1 cellular context compared by ENCODE assay signal in the genomic region with DNA sequence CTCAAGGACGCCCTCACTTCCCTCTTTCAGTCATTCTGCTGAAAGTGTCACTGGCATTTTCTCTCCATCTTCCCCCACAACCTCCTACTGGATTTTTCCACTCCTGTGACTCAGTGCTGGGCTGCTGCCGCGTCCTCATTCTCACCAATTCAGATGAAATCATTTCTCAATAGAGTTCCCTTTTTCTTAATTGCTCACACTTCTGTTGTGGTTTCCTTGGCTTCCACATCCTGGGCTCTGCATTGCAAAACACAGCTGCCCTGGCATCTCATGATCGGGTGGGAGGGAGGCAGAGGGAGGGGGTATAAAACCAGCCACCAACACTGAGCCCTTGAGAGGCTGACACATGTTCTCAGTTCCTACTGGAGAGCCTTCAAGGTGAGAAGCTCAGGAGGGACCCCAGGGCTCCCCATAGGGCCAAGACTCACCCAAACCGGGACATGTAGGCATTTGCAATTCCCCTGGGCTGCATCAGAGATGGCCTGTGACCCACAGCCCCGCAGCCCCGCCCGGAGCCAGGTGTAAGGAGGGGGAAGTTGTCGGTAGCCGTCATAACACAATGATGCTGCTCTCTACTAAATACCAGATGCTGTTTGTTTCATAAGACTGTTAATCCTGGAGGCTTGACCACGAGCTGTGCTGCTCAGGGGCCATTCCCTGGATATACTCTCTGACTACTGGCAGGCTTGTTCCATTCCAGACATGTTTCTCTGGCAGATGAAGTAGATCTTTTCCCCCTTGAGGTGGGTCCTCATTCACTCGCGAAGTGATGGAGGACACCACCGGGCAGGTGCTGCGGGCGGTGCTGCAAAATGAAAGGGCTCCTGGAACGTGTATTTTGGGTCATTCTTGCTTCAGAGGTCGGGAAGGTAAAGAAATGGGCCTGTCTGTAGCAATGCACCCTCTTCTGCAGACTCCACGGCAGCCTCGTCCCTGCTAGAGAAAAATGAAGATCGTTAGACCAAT.
TF ChIP-seq lines count a peak whose summit lies in the region.

No MANE protein-coding gene starts in this region.

TF ChIP-seq in GM12878, 131 proteins besides CTCF, POLR2A, EP300 and RAD21 (continued from another document):
- TF ChIP-seq ZBTB11 (CRISPR knock-in tag; IDR thresholded peaks at IDR 0.05) (no peak), RBBP5 (conservative IDR thresholded peaks at IDR 0.05) (no peak), BHLHE40 (IDR thresholded peaks at IDR 0.05; ENCODE audit: borderline replicate concordance in 1 of 2, low read depth in 2 of 2, low read length in 1 of 2) (peak; percentile 74 to 88), GATAD2B (conservative IDR thresholded peaks at IDR 0.05; ENCODE audit: low read depth) (0 out of 2 replicates have a peak, but pooled peaks have one; percentile 42), SKIL (IDR thresholded peaks at IDR 0.05; ENCODE audit: low read depth, poor library complexity, severe bottlenecking) (no peak), DPF2 (IDR thresholded peaks at IDR 0.05) (peak; percentile 93; the same call in 1 of the 2 replicates), SUPT20H (IDR thresholded peaks at IDR 0.05; ENCODE audit: borderline replicate concordance, control insufficient read depth, low read depth, low read length) (no peak), NR2F1 (conservative IDR thresholded peaks at IDR 0.05) (peak; percentile 96), ATF2 (IDR thresholded peaks at IDR 0.05; ENCODE audit: low read length) (0 out of 2 replicates have a peak, but pooled peaks have one; percentile 51), SMARCA5 (IDR thresholded peaks at IDR 0.05) (0 out of 2 replicates have a peak, but pooled peaks have one; percentile 76), BMI1 (IDR thresholded peaks at IDR 0.05; ENCODE audit: borderline replicate concordance) (peak; percentile 38; the same call in 1 of the 2 replicates), ATF7 (IDR thresholded peaks at IDR 0.05; ENCODE audit: low read depth) (peak; percentile 90), BRCA1 (IDR thresholded peaks at IDR 0.05; ENCODE audit: low read depth, low read length) (no peak), NBN (IDR thresholded peaks at IDR 0.05) (peak; percentile 70; the same call in 1 of the 2 replicates), IKZF2 (IDR thresholded peaks at IDR 0.05) (peak; percentile 96 to 98), IKZF1 (conservative IDR thresholded peaks at IDR 0.05) (peak; percentile 98), TAF1 (IDR thresholded peaks at IDR 0.05; ENCODE audit: borderline replicate concordance, low read depth, low read length) (no peak), KDM1A (IDR thresholded peaks at IDR 0.05; ENCODE audit: borderline replicate concordance) (no peak), NFIC (IDR thresholded peaks at IDR 0.05; ENCODE audit: low read depth, low read length) (peak; percentile 81; the same call in 1 of the 2 replicates), PAX5 (IDR thresholded peaks at IDR 0.05; ENCODE audit: borderline replicate concordance, low read depth, low read length) (no peak), MEF2B (IDR thresholded peaks at IDR 0.05; ENCODE audit: partially characterized antibody, poor library complexity, severe bottlenecking) (peak; percentile 91), ZBED1 (IDR thresholded peaks at IDR 0.05; ENCODE audit: borderline replicate concordance) (0 out of 2 replicates have a peak, but pooled peaks have one; percentile 61)
- TF ChIP-seq, protein P1, sequence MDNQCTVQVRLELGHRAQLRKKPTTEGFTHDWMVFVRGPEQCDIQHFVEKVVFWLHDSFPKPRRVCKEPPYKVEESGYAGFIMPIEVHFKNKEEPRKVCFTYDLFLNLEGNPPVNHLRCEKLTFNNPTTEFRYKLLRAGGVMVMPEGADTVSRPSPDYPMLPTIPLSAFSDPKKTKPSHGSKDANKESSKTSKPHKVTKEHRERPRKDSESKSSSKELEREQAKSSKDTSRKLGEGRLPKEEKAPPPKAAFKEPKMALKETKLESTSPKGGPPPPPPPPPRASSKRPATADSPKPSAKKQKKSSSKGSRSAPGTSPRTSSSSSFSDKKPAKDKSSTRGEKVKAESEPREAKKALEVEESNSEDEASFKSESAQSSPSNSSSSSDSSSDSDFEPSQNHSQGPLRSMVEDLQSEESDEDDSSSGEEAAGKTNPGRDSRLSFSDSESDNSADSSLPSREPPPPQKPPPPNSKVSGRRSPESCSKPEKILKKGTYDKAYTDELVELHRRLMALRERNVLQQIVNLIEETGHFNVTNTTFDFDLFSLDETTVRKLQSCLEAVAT (IDR thresholded peaks at IDR 0.05): peak; percentile 25; the same call in 1 of the 2 replicates
- TF ChIP-seq, protein P2, sequence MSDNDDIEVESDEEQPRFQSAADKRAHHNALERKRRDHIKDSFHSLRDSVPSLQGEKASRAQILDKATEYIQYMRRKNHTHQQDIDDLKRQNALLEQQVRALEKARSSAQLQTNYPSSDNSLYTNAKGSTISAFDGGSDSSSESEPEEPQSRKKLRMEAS (IDR thresholded peaks at IDR 0.05; ENCODE audit: low read depth, low read length): peak; percentile 26; the same call in 1 of the 2 replicates
